11 cellular contexts compared by ENCODE assay signal in the genomic region with DNA sequence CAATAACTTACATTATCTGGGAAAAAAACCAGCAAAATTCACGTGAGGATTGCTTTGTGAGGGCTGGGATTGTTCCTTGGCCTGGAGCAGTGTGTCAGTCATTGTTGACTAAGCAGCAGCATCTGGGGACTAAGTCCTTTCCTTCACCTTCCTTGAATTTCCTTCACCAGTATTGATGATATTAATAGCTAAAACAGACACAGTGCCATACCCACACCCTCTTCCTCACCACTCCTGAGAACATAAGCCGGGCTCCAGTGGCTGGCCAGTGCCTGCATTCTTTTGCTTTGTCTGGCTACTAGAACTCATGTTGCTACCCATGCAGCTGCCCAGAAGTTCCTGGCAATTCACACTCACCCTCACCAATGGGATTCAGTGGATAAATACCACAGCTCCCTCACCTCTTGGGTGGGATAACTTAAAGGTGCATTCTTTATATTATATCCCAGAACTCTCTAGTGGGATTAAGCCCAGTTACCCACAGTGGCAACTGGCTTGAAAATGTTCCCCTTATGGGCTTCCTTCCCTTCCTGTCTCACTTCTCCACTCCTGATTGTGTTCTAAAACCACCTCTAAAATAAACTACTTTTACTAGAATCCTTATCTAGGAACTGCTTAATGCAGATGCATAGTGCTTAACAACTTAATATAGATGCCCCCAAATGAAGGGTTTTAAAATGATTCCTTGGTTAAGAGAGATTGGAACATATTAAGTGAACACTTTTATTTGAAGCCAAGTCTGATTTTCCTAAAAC. TPM values are rescaled to one million over a fixed set of nuclear protein-coding genes. Genes with fewer than 3 reads are reported as not detected.
A peak's percentile ranks its signal among the peaks of the same experiment; 100 is the strongest.
DNase-seq lines count a peak whose midpoint lies in the region; ATAC-seq and TF ChIP-seq lines count a peak whose summit lies in the region.
"Had no signal": no experiment of that assay in that cellular context is flagged by ENCODE, and none has a peak within 500 bp of the region (broad histone marks: within the 10 kb centered on the region; RNA-seq: fewer than 3 reads in every experiment).

No MANE protein-coding gene starts in this region.

- no peak overlapping the region for H3K27ac ChIP-seq in CD8-positive, alpha-beta memory T cell (ENCODE audit: low read depth, low read length)
- peak overlapping the region; percentile 16 to 36 for H3K27ac ChIP-seq in lung (ENCODE audit: low read depth in 1 of 2, low read length in 1 of 2)

- no peak for DNase-seq in CD8-positive, alpha-beta memory T cell
- DNase-seq in adipocyte (ENCODE audit: low read depth): peak; percentile 29
- DNase-seq in lung (ENCODE audit: low spot score): no peak
- DNase-seq in hippocampal formation (lab: John Stamatoyannopoulos, UW): no peak
- DNase-seq in activated CD4-positive, alpha-beta T cell treated with anti-CD3 and anti-CD28 coated beads, Interleukin-2, amount 50 U/mL, for 4 hours: no peak
- DNase-seq in NCI-H510A treated with DMSO at 0.1 percent for 48 hours (lab: John Stamatoyannopoulos, UW): no peak
- DNase-seq in OCI-M1 (lab: John Stamatoyannopoulos, UW): no peak
- DNase-seq: NCI-H2171 treated with DMSO at 0.1 percent for 48 hours had no signal

- no peaks in the 10 kb centered on the region for H3K36me3 ChIP-seq in CD8-positive, alpha-beta memory T cell (ENCODE audit: insufficient read depth, low read length)
- H3K36me3 ChIP-seq in adipocyte (ENCODE audit: control insufficient read depth, insufficient read depth, low read length, severe bottlenecking) (no peaks in the 10 kb centered on the region), lung (ENCODE audit: control insufficient read depth in 2 of 2, insufficient read depth in 2 of 2, low read length in 2 of 2) (no peaks in the 10 kb centered on the region)

- H3K4me1 ChIP-seq in CD8-positive, alpha-beta memory T cell (ENCODE audit: insufficient read depth, low read length): peaks cover 58% of the 10 kb centered on the region
- H3K4me1 ChIP-seq in adipocyte (ENCODE audit: control insufficient read depth, insufficient read depth, low read length) (peaks cover 37% of the 10 kb centered on the region), lung (ENCODE audit: control insufficient read depth in 2 of 2, insufficient read depth in 2 of 2, low read length in 2 of 2) (peaks cover 2 to 8% of the 10 kb centered on the region in 2 donors)

- H3K9ac ChIP-seq in adipocyte (ENCODE audit: low read length): no peak overlapping the region

- WGBS in lung, 2 donors: 62 to 80% methylated on average over 2 of the region's 2 CpGs

- H3K4me1 Mint-ChIP-seq in CD8-positive, alpha-beta memory T cell: peaks cover 68 to 73% (median 69%) of the 10 kb centered on the region in 3 donors

- POLR2A ChIA-PET in CD8-positive, alpha-beta memory T cell (lab: Charles Lee): no interaction called here

- H3K9me3 Mint-ChIP-seq in CD8-positive, alpha-beta memory T cell: peaks cover 0 to 2% (median 0%) of the 10 kb centered on the region in 5 donors

- no peak overlapping the region for H3K4me3 ChIP-seq in CD8-positive, alpha-beta memory T cell (ENCODE audit: low read length)
- no peak overlapping the region for H3K4me3 ChIP-seq in adipocyte (ENCODE audit: low read length)
- H3K4me3 ChIP-seq in lung: no peak overlapping the region

- H3K27me3 ChIP-seq in CD8-positive, alpha-beta memory T cell (ENCODE audit: insufficient read depth, low read length, poor library complexity, severe bottlenecking): no peaks in the 10 kb centered on the region
- H3K27me3 ChIP-seq in adipocyte (replicated peaks; ENCODE audit: control insufficient read depth, insufficient read depth, low read length): no peaks in the 10 kb centered on the region
- H3K27me3 ChIP-seq in lung (ENCODE audit: control insufficient read depth, insufficient read depth): no peaks in the 10 kb centered on the region

- H3K27ac Mint-ChIP-seq in CD8-positive, alpha-beta memory T cell: peak overlapping the region; percentile 20 to 91 (median 52)
- H3K27ac Mint-ChIP-seq: T-helper 1 cell treated with Interleukin-12 subunit alpha and Interleukin-12 subunit beta and Interleukin-4 antibody, amounts not matched to agents 30 μg/mL and 1 μg/mL, for 36 hours had no signal

- peak overlapping the region in 5 of 7 donors; percentile 9 to 70 (median 32) for H3K4me3 Mint-ChIP-seq in CD8-positive, alpha-beta memory T cell
- H3K4me3 Mint-ChIP-seq: nephron; T-helper 1 cell treated with Interleukin-12 subunit alpha and Interleukin-12 subunit beta and Interleukin-4 antibody, amounts not matched to agents 30 μg/mL and 1 μg/mL, for 36 hours had no signal

- no peaks in the 10 kb centered on the region for H3K9me3 ChIP-seq in CD8-positive, alpha-beta memory T cell (ENCODE audit: low read length)
- H3K9me3 ChIP-seq in adipocyte (ENCODE audit: control insufficient read depth, low read length): no peaks in the 10 kb centered on the region
- peaks cover 0 to 5% of the 10 kb centered on the region in 2 donors for H3K9me3 ChIP-seq in lung (ENCODE audit: control insufficient read depth in 2 of 2, insufficient read depth in 1 of 2, low read length in 1 of 2)

- CTCF ChIA-PET in CD8-positive, alpha-beta memory T cell (lab: Charles Lee): no interaction called here

- ATAC-seq in GM21737 (IDR thresholded peaks at IDR 0.05; ENCODE audit: unreplicated experiment) (peak; percentile 10), lung (ENCODE audit: insufficient read depth, low FRiP score) (no peak)

- TF ChIP-seq CTCF in lung (IDR thresholded peaks at IDR 0.05; ENCODE audit: control extremely low read depth, extremely low read depth): no peak

- peaks cover 0 to 4% of the 10 kb centered on the region in 2 donors for H3K27me3 Mint-ChIP-seq in CD8-positive, alpha-beta memory T cell

- H3K36me3 Mint-ChIP-seq in CD8-positive, alpha-beta memory T cell: peaks cover 2 to 5% (median 2%) of the 10 kb centered on the region in 3 donors

RNA-seq across cellular contexts. Expression of a gene that starts 24.0 kb away (rescaled TPM):
- total RNA-seq in CD8-positive, alpha-beta memory T cell: 1 to 10 TPM; 8.5 to 9.9 TPM
- polyA plus RNA-seq in CD8-positive, alpha-beta memory T cell: 8.8 TPM
- 10 to 100 TPM in 1 of 2 donors, 1 to 10 TPM in 1; 9.0 to 43.8 TPM for total RNA-seq in lung
- 1 to 10 TPM; 1.6 to 3.2 TPM for polyA plus RNA-seq in lung
